In the genomic region with DNA sequence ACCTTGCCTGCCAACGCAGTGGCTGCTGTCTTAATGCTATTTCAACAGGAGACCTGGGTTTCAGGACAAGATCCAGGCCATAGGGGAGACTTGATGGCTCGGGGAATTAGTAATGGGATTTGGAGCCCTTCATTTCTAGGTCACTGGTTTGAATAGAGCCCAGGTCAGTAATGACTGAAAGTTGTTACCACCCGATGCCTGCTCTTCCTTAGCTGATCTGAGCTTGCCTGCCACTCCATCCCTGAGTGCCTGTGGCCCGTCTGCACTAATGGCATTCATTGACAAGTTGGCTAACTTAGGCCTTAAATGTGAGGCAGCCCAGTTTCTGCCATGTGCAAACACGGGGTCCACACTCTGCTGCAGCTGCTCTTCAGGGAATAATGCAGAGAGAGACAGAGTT, we compare ENCODE assay signal across 1 cellular context.
TF ChIP-seq lines count a peak whose summit lies in the region.

No MANE protein-coding gene starts in this region.

TF ChIP-seq in GM23338, 12 proteins besides CTCF, POLR2A, EP300 and RAD21 (continued from another document):
- TF ChIP-seq CREB1 (CRISPR knock-in tag; IDR thresholded peaks at IDR 0.05; ENCODE audit: low read depth) (no peak), STAT1 (IDR thresholded peaks at IDR 0.05; ENCODE audit: unreplicated experiment) (no peak), NANOG (IDR thresholded peaks at IDR 0.05; ENCODE audit: borderline replicate concordance) (no peak), EZH2 (IDR thresholded peaks at IDR 0.05; ENCODE audit: low read depth, unreplicated experiment) (no peak), POLR2AphosphoS5 (IDR thresholded peaks at IDR 0.05; ENCODE audit: low read depth) (no peak)
- TF ChIP-seq, protein P1, sequence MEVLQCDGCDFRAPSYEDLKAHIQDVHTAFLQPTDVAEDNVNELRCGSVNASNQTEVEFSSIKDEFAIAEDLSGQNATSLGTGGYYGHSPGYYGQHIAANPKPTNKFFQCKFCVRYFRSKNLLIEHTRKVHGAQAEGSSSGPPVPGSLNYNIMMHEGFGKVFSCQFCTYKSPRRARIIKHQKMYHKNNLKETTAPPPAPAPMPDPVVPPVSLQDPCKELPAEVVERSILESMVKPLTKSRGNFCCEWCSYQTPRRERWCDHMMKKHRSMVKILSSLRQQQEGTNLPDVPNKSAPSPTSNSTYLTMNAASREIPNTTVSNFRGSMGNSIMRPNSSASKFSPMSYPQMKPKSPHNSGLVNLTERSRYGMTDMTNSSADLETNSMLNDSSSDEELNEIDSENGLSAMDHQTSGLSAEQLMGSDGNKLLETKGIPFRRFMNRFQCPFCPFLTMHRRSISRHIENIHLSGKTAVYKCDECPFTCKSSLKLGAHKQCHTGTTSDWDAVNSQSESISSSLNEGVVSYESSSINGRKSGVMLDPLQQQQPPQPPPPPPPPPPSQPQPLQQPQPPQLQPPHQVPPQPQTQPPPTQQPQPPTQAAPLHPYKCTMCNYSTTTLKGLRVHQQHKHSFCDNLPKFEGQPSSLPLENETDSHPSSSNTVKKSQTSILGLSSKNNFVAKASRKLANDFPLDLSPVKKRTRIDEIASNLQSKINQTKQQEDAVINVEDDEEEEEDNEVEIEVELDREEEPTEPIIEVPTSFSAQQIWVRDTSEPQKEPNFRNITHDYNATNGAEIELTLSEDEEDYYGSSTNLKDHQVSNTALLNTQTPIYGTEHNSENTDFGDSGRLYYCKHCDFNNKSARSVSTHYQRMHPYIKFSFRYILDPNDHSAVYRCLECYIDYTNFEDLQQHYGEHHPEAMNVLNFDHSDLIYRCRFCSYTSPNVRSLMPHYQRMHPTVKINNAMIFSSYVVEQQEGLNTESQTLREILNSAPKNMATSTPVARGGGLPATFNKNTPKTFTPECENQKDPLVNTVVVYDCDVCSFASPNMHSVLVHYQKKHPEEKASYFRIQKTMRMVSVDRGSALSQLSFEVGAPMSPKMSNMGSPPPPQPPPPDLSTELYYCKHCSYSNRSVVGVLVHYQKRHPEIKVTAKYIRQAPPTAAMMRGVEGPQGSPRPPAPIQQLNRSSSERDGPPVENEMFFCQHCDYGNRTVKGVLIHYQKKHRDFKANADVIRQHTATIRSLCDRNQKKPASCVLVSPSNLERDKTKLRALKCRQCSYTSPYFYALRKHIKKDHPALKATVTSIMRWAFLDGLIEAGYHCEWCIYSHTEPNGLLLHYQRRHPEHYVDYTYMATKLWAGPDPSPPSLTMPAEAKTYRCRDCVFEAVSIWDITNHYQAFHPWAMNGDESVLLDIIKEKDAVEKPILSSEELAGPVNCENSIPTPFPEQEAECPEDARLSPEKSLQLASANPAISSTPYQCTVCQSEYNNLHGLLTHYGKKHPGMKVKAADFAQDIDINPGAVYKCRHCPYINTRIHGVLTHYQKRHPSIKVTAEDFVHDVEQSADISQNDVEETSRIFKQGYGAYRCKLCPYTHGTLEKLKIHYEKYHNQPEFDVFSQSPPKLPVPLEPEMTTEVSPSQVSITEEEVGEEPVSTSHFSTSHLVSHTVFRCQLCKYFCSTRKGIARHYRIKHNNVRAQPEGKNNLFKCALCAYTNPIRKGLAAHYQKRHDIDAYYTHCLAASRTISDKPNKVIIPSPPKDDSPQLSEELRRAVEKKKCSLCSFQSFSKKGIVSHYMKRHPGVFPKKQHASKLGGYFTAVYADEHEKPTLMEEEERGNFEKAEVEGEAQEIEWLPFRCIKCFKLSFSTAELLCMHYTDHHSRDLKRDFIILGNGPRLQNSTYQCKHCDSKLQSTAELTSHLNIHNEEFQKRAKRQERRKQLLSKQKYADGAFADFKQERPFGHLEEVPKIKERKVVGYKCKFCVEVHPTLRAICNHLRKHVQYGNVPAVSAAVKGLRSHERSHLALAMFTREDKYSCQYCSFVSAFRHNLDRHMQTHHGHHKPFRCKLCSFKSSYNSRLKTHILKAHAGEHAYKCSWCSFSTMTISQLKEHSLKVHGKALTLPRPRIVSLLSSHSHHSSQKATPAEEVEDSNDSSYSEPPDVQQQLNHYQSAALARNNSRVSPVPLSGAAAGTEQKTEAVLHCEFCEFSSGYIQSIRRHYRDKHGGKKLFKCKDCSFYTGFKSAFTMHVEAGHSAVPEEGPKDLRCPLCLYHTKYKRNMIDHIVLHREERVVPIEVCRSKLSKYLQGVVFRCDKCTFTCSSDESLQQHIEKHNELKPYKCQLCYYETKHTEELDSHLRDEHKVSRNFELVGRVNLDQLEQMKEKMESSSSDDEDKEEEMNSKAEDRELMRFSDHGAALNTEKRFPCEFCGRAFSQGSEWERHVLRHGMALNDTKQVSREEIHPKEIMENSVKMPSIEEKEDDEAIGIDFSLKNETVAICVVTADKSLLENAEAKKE (CRISPR knock-in tag; IDR thresholded peaks at IDR 0.05), result no peak
